ENCODE assay signal across 18 cellular contexts in the genomic region with DNA sequence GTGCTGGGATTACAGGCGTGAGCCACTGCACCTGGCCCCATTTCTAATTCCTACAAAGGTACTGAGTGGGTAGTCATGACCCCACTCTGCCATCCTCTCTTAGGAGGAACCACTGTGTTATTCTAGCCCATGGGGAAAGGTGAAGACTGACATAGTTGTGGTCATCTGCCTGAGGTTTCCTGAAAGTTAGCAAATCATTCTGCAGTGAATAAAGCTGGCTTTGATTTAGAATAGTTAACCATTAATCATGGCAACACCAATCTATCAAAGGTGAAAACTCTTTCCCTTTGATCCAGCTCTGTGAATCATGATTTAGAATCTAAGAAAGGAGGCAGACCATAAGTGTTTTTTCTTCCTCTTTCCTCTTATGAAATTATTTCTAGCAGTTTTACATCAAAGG.
"Had no signal": no experiment of that assay in that cellular context is flagged by ENCODE, and none has a peak within 500 bp of the region (broad histone marks: within the 10 kb centered on the region; RNA-seq: fewer than 3 reads in every experiment).

No MANE protein-coding gene starts in this region.

- DNase-seq: activated CD4-positive, alpha-beta T cell treated with anti-CD3 and anti-CD28 coated beads for 48 hours; activated CD8-positive, alpha-beta T cell treated with anti-CD3 and anti-CD28 coated beads for 36 hours; activated effector memory CD4-positive, alpha-beta T cell treated with anti-CD3 and anti-CD28 coated beads, Interleukin-2, amount 50 U/mL, for 16 hours; activated T-cell treated with anti-CD3 and anti-CD28 coated beads, Interleukin-2, amount 50 U/mL, for 4 hours; amniotic stem cell; brain microvascular endothelial cell; cortex of kidney; effector CD8-positive, alpha-beta T cell; foreskin melanocyte; head of caudate nucleus; left ventricle myocardium inferior; mesendoderm; sigmoid colon; stimulated activated CD4-positive, alpha-beta T cell treated with anti-CD3 and anti-CD28 coated beads, Interleukin-1b, Interleukin-23, amount 100 ng/mL, for 48 hours; stimulated activated naive CD8-positive, alpha-beta T cell treated with anti-CD3 and anti-CD28 coated beads, Interleukin-15, amount 100 ng/mL, for 72 hours had no signal

- H3K27me3 Mint-ChIP-seq: type B pancreatic cell had no signal

- H3K4me3 Mint-ChIP-seq: activated CD8-positive, alpha-beta T cell treated with anti-CD3 and anti-CD28 coated beads for 36 hours; activated T-cell treated with anti-CD3 and anti-CD28 coated beads, Interleukin-2, amount 50 U/mL, for 4 hours; stimulated activated naive CD8-positive, alpha-beta T cell treated with anti-CD3 and anti-CD28 coated beads, Interleukin-15, amount 100 ng/mL, for 72 hours; type B pancreatic cell; WTC11 had no signal

- H3K4me1 Mint-ChIP-seq: stimulated activated naive CD8-positive, alpha-beta T cell treated with anti-CD3 and anti-CD28 coated beads, Interleukin-15, amount 100 ng/mL, for 72 hours; WTC11 had no signal

- H3K9me3 Mint-ChIP-seq: activated CD8-positive, alpha-beta T cell treated with anti-CD3 and anti-CD28 coated beads for 36 hours; activated naive CD4-positive, alpha-beta T cell treated with anti-CD3 and anti-CD28 coated beads, Interleukin-2, amount 50 U/mL, for 72 hours; activated T-cell treated with anti-CD3 and anti-CD28 coated beads, Interleukin-2, amount 50 U/mL, for 4 hours; stimulated activated naive CD8-positive, alpha-beta T cell treated with anti-CD3 and anti-CD28 coated beads, Interleukin-15, amount 100 ng/mL, for 72 hours; type B pancreatic cell had no signal

- H3K36me3 Mint-ChIP-seq: activated naive CD4-positive, alpha-beta T cell treated with anti-CD3 and anti-CD28 coated beads, Interleukin-2, amount 50 U/mL, for 72 hours; type B pancreatic cell; WTC11 had no signal

- ATAC-seq: activated CD8-positive, alpha-beta T cell treated with anti-CD3 and anti-CD28 coated beads for 36 hours; activated naive CD4-positive, alpha-beta T cell treated with anti-CD3 and anti-CD28 coated beads, Interleukin-2, amount 50 U/mL, for 72 hours; activated T-cell treated with anti-CD3 and anti-CD28 coated beads, Interleukin-2, amount 50 U/mL, for 4 hours; stimulated activated naive CD8-positive, alpha-beta T cell treated with anti-CD3 and anti-CD28 coated beads, Interleukin-15, amount 100 ng/mL, for 72 hours; WTC11 had no signal

- H3K27ac Mint-ChIP-seq: activated CD8-positive, alpha-beta T cell treated with anti-CD3 and anti-CD28 coated beads for 36 hours; activated naive CD4-positive, alpha-beta T cell treated with anti-CD3 and anti-CD28 coated beads, Interleukin-2, amount 50 U/mL, for 72 hours; stimulated activated naive CD8-positive, alpha-beta T cell treated with anti-CD3 and anti-CD28 coated beads, Interleukin-15, amount 100 ng/mL, for 72 hours; type B pancreatic cell; WTC11 had no signal
